Comparison of ENCODE assay signal across 14 cellular contexts in genomic region chr5:71596169-71596568, GRCh38. TPM values are rescaled to one million over a fixed set of nuclear protein-coding genes. Genes with fewer than 3 reads are reported as not detected.
DNase-seq lines count a peak whose midpoint lies in the region; ATAC-seq and TF ChIP-seq lines count a peak whose summit lies in the region.
"Had no signal": no experiment of that assay in that cellular context is flagged by ENCODE, and none has a peak within 500 bp of the region (broad histone marks: within the 10 kb centered on the region; RNA-seq: fewer than 3 reads in every experiment).

No MANE protein-coding gene starts in this region.

- H2BK120ac ChIP-seq in IMR-90 (ENCODE audit: low read depth, low read length) (no peak overlapping the region), H9 (ENCODE audit: low read depth, low read length, poor library complexity, severe bottlenecking) (no peak overlapping the region)

- H3K36me3 ChIP-seq in IMR-90 (ENCODE audit: control insufficient read depth, insufficient read depth, low read length) (peaks cover 9% of the 10 kb centered on the region), body of pancreas (replicated peaks in 1 of 2; ENCODE audit: insufficient read depth in 1 of 2, low read depth in 2 of 2) (peaks cover 5 to 13% of the 10 kb centered on the region in 2 donors)

- H3K4ac ChIP-seq in IMR-90 (ENCODE audit: low read depth, low read length), result no peak overlapping the region
- H3K4ac ChIP-seq in H9 (ENCODE audit: low read depth, low read length), result no peak overlapping the region

- H2BK15ac ChIP-seq in IMR-90 (ENCODE audit: low read depth, low read length) (no peak overlapping the region), H9 (ENCODE audit: low read depth, low read length) (no peak overlapping the region)

- peaks cover 3% of the 10 kb centered on the region; the same call in 1 of the 2 replicates for H3K79me2 ChIP-seq in H9 (ENCODE audit: insufficient read depth, low read length)

- H3K9me3 ChIP-seq in IMR-90 (ENCODE audit: control insufficient read depth, insufficient read depth, low read length) (no peaks in the 10 kb centered on the region), body of pancreas (no peaks in the 10 kb centered on the region), H9 (ENCODE audit: control insufficient read depth, low read depth, low read length) (no peaks in the 10 kb centered on the region)
- H3K9me3 ChIP-seq: BLaER1 treated with 17β-estradiol and CSF1 and Interleukin-3, amounts not matched to agents 10 nM and 100 nM had no signal

- in situ Hi-C loops in IMR-90 (cut with MboI; ENCODE audit: low sequenced_read_pairs), result loop anchor here (25.0 kb wide), 1 partner anchor 716 kb away; the partner anchor contains the start of genes MRPS27 and PTCD2

- H3K36me3 Mint-ChIP-seq in activated T-cell treated with anti-CD3 and anti-CD28 coated beads, Interleukin-2, amount 50 U/mL, for 72 hours (ENCODE audit: insufficient read depth in 2 of 2), result peaks cover 4 to 21% of the 10 kb centered on the region in 2 donors
- H3K36me3 Mint-ChIP-seq in naive thymus-derived CD8-positive, alpha-beta T cell, result peaks cover 9 to 69% (median 19%) of the 10 kb centered on the region in 3 donors
- peaks cover 21 to 46% (median 44%) of the 10 kb centered on the region in 3 experiments; a peak in 6 of 7 replicates for H3K36me3 Mint-ChIP-seq in H9 (ENCODE audit: insufficient read depth in 1 of 3, low read depth in 3 of 3)

- H3K27ac ChIP-seq in IMR-90 (ENCODE audit: insufficient read depth, low read length), result no peak overlapping the region
- H3K27ac ChIP-seq in body of pancreas, result peak overlapping the region in 1 of 4 donors; percentile 39
- H3K27ac ChIP-seq in H9 (ENCODE audit: insufficient read length, low read depth, low read length), result no peak overlapping the region
- H3K27ac ChIP-seq: BLaER1 treated with 17β-estradiol and CSF1 and Interleukin-3, amounts not matched to agents 10 nM and 100 nM had no signal

- H3K14ac ChIP-seq in IMR-90 (replicated peaks; ENCODE audit: low read depth, low read length) (no peak overlapping the region), H9 (ENCODE audit: insufficient read depth, low read length) (no peak overlapping the region)

- H3K23me2 ChIP-seq in H9 (ENCODE audit: insufficient read length, low read depth, low read length, poor library complexity, severe bottlenecking), result no peaks in the 10 kb centered on the region

- no peak overlapping the region for H3K4me2 ChIP-seq in IMR-90 (ENCODE audit: low read depth, low read length)
- no peak overlapping the region for H3K4me2 ChIP-seq in H9 (ENCODE audit: insufficient read depth, insufficient read length, low read length)
- H3K4me2 ChIP-seq: BLaER1 treated with 17β-estradiol and CSF1 and Interleukin-3, amounts not matched to agents 10 nM and 100 nM had no signal

- H2AFZ ChIP-seq in IMR-90 (replicated peaks; ENCODE audit: low read length, poor library complexity) (no peak overlapping the region), H9 (ENCODE audit: low read length) (no peak overlapping the region)

- intact Hi-C loops in IMR-90 (cut with micrococcal nuclease), result no loop called here
- intact Hi-C loops in body of pancreas (cut with DNase I), result no loop called here

- H4K20me1 ChIP-seq in IMR-90 (ENCODE audit: insufficient read depth, low read length) (peaks cover 7% of the 10 kb centered on the region), H9 (ENCODE audit: control insufficient read depth, insufficient read depth, insufficient read length) (no peaks in the 10 kb centered on the region)
- H4K20me1 ChIP-seq: BLaER1 treated with 17β-estradiol and CSF1 and Interleukin-3, amounts not matched to agents 10 nM and 100 nM had no signal

- WGBS in IMR-90 (ENCODE audit: extremely low coverage in 2 of 2, insufficient read length in 1 of 2), 2 experiments, result no CpG with 5 or more reads among the region's 4 CpGs
- 70 to 80% methylated on average over 4 of the region's 4 CpGs for WGBS in body of pancreas, 2 donors
- WGBS in H9 (ENCODE audit: extremely low coverage, insufficient read length, low lambda C conversion rate), result no CpG with 5 or more reads among the region's 4 CpGs

- CTCF ChIA-PET in IMR-90 (lab: Yijun Ruan, JAX), result no interaction called here

- H2BK12ac ChIP-seq in H9 (ENCODE audit: insufficient read length, low read depth, low read length), result no peak overlapping the region

- H3K4me3 ChIP-seq in IMR-90 (ENCODE audit: insufficient read depth, low read depth, low read length) (no peak overlapping the region), body of pancreas (no peak overlapping the region)
- H3K4me3 ChIP-seq: BLaER1 treated with 17β-estradiol and CSF1 and Interleukin-3, amounts not matched to agents 10 nM and 100 nM had no signal

- no peak overlapping the region for H3K56ac ChIP-seq in IMR-90 (ENCODE audit: extremely low read depth, insufficient read depth, low read length)
- no peak overlapping the region for H3K56ac ChIP-seq in H9 (ENCODE audit: insufficient read length, low read depth, low read length)

- peaks cover 19% of the 10 kb centered on the region for H3K4me1 Mint-ChIP-seq in activated T-cell treated with anti-CD3 and anti-CD28 coated beads, Interleukin-2, amount 50 U/mL, for 72 hours (ENCODE audit: low read depth)
- H3K4me1 Mint-ChIP-seq in naive thymus-derived CD8-positive, alpha-beta T cell, result peaks cover under 1 to 18% (median 14%) of the 10 kb centered on the region in 4 donors
- H3K4me1 Mint-ChIP-seq in H9, result no peaks in the 10 kb centered on the region

- POLR2A ChIA-PET in IMR-90 (lab: Charles Lee; ENCODE audit: unreplicated experiment), result no interaction called here
- POLR2A ChIA-PET in naive thymus-derived CD8-positive, alpha-beta T cell (lab: Charles Lee), result no interaction called here

- no peaks in the 10 kb centered on the region for H3K27me3 Mint-ChIP-seq in activated T-cell treated with anti-CD3 and anti-CD28 coated beads, Interleukin-2, amount 50 U/mL, for 72 hours (ENCODE audit: low read depth)
- H3K27me3 Mint-ChIP-seq in naive thymus-derived CD8-positive, alpha-beta T cell, result no peaks in the 10 kb centered on the region
- no peaks in the 10 kb centered on the region for H3K27me3 Mint-ChIP-seq in H9 (ENCODE audit: low read depth)
- H3K27me3 Mint-ChIP-seq: CD4-positive, CD25-positive, alpha-beta regulatory T cell had no signal

- H3K79me1 ChIP-seq in IMR-90 (ENCODE audit: low read depth in 1 of 2, low read length in 2 of 2) (peaks cover 0 to 7% of the 10 kb centered on the region in 2 experiments; a peak in 2 of 4 replicates), H9 (ENCODE audit: insufficient read depth, low read depth, low read length, poor library complexity, severe bottlenecking) (no peaks in the 10 kb centered on the region)

- TF ChIP-seq RAD21 in IMR-90 (IDR thresholded peaks at IDR 0.05; ENCODE audit: low read length), result no peak

- H4K8ac ChIP-seq in IMR-90 (ENCODE audit: low read depth in 2 of 2, low read length in 2 of 2), result no peak overlapping the region
- H4K8ac ChIP-seq in H9 (replicated peaks; ENCODE audit: insufficient read length, low read depth, low read length), result no peak overlapping the region

- no peak for ATAC-seq in activated T-cell treated with anti-CD3 and anti-CD28 coated beads, Interleukin-2, amount 50 U/mL, for 72 hours (replicated peaks in 1 of 2)
- ATAC-seq in IMR-90 (ENCODE audit: low read depth) (no peak), body of pancreas (peak; percentile 35), HG03439 (IDR thresholded peaks at IDR 0.05; ENCODE audit: unreplicated experiment) (no peak)
- no peak for ATAC-seq in naive thymus-derived CD8-positive, alpha-beta T cell
- ATAC-seq: HepG2 had no signal

- no peak overlapping the region for H3K9ac ChIP-seq in IMR-90 (ENCODE audit: low read depth, low read length)
- H3K9ac ChIP-seq in H9 (ENCODE audit: extremely low read depth, insufficient read length, low read length), result no peak overlapping the region
- H3K9ac ChIP-seq: BLaER1 treated with 17β-estradiol and CSF1 and Interleukin-3, amounts not matched to agents 10 nM and 100 nM had no signal

- H4K91ac ChIP-seq in IMR-90 (ENCODE audit: insufficient read depth, low read depth, low read length) (no peak overlapping the region), H9 (ENCODE audit: insufficient read length, low read depth, low read length) (no peak overlapping the region)

- H4K5ac ChIP-seq in IMR-90 (ENCODE audit: low read depth, low read length) (no peak overlapping the region), H9 (ENCODE audit: insufficient read length, low read depth, low read length) (no peak overlapping the region)

- H3K27ac Mint-ChIP-seq in activated T-cell treated with anti-CD3 and anti-CD28 coated beads, Interleukin-2, amount 50 U/mL, for 72 hours, result peak overlapping the region; percentile 56
- H3K27ac Mint-ChIP-seq in naive thymus-derived CD8-positive, alpha-beta T cell, result peak overlapping the region in 2 of 10 donors; percentile 8
- no peak overlapping the region for H3K27ac Mint-ChIP-seq in H9

- TF ChIP-seq POLR2A in IMR-90 (IDR thresholded peaks at IDR 0.05; ENCODE audit: low read depth, low read length), result no peak
- no peak for TF ChIP-seq POLR2A in body of pancreas (IDR thresholded peaks at IDR 0.05)

- no peak for DNase-seq in activated T-cell treated with anti-CD3 and anti-CD28 coated beads, Interleukin-2, amount 50 U/mL, for 72 hours
- no peak for DNase-seq in activated T-cell treated with anti-CD3 and anti-CD28 coated beads, Interleukin-2, amount 50 U/mL, for 48 hours
- DNase-seq in IMR-90, result peak; percentile 8
- DNase-seq in body of pancreas, result no peak
- DNase-seq in iris pigment epithelial cell (ENCODE audit: low read depth), result peak; percentile 41
- DNase-seq in naive thymus-derived CD8-positive, alpha-beta T cell, result no peak
- no peak for DNase-seq in H9
- DNase-seq: 8988T; Calu3; CD4-positive, CD25-positive, alpha-beta regulatory T cell; DMS 273 treated with DMSO at 0.1 percent for 48 hours had no signal

- peaks cover 19% of the 10 kb centered on the region for H3K9me1 ChIP-seq in IMR-90 (ENCODE audit: insufficient read depth, low read length)

- H2AK5ac ChIP-seq in IMR-90 (ENCODE audit: low read depth, low read length) (no peak overlapping the region), H9 (ENCODE audit: insufficient read length, low read length) (no peak overlapping the region)

- peaks cover 6% of the 10 kb centered on the region for H3K4me1 ChIP-seq in IMR-90 (ENCODE audit: control insufficient read depth, insufficient read depth, low read length)
- peaks cover 6% of the 10 kb centered on the region for H3K4me1 ChIP-seq in body of pancreas
- no peaks in the 10 kb centered on the region for H3K4me1 ChIP-seq in H9 (ENCODE audit: insufficient read depth, low read length)

- H3K27me3 ChIP-seq in IMR-90 (ENCODE audit: control insufficient read depth, insufficient read depth, low read length), result no peaks in the 10 kb centered on the region
- H3K27me3 ChIP-seq in body of pancreas, result no peaks in the 10 kb centered on the region
- no peaks in the 10 kb centered on the region for H3K27me3 ChIP-seq in H9 (ENCODE audit: insufficient read depth, low read length)
- H3K27me3 ChIP-seq: BLaER1 treated with 17β-estradiol and CSF1 and Interleukin-3, amounts not matched to agents 10 nM and 100 nM had no signal

- H3K18ac ChIP-seq in IMR-90 (ENCODE audit: low read depth, low read length), result no peak overlapping the region
- no peak overlapping the region for H3K18ac ChIP-seq in H9 (ENCODE audit: insufficient read length, low read depth, low read length)

- H2BK5ac ChIP-seq in IMR-90 (ENCODE audit: low read depth, low read length, poor library complexity, severe bottlenecking), result no peak overlapping the region
- H2BK5ac ChIP-seq in H9 (ENCODE audit: insufficient read length, low read length), result no peak overlapping the region

- H3K23ac ChIP-seq in IMR-90 (ENCODE audit: low read depth, low read length) (no peak overlapping the region), H9 (ENCODE audit: insufficient read length, low read depth, low read length) (no peak overlapping the region)

- TF ChIP-seq CTCF in IMR-90 (conservative IDR thresholded peaks at IDR 0.05; ENCODE audit: low read depth, low read length), result no peak
- no peak for TF ChIP-seq CTCF in body of pancreas (IDR thresholded peaks at IDR 0.05)
- TF ChIP-seq CTCF in H9 (conservative IDR thresholded peaks at IDR 0.05), result no peak

- H3T11ph ChIP-seq in H9 (ENCODE audit: low read length), result no peak overlapping the region

- no TSS peak for BruUV-seq in IMR-90 (replicated peaks; lab: Mats Ljungman, UMichigan)

- H2BK20ac ChIP-seq in IMR-90 (ENCODE audit: low read depth, low read length) (no peak overlapping the region), H9 (ENCODE audit: low read depth, low read length, poor library complexity, severe bottlenecking) (no peak overlapping the region)

- H3K4me3 Mint-ChIP-seq in activated T-cell treated with anti-CD3 and anti-CD28 coated beads, Interleukin-2, amount 50 U/mL, for 72 hours, result no peak overlapping the region
- H3K4me3 Mint-ChIP-seq in naive thymus-derived CD8-positive, alpha-beta T cell, result no peak overlapping the region
- H3K4me3 Mint-ChIP-seq in H9, result no peak overlapping the region
- H3K4me3 Mint-ChIP-seq: CD4-positive, CD25-positive, alpha-beta regulatory T cell had no signal

- no peaks in the 10 kb centered on the region for H3K9me3 Mint-ChIP-seq in activated T-cell treated with anti-CD3 and anti-CD28 coated beads, Interleukin-2, amount 50 U/mL, for 72 hours
- no peaks in the 10 kb centered on the region for H3K9me3 Mint-ChIP-seq in naive thymus-derived CD8-positive, alpha-beta T cell
- no peaks in the 10 kb centered on the region for H3K9me3 Mint-ChIP-seq in H9
- H3K9me3 Mint-ChIP-seq: CD4-positive, CD25-positive, alpha-beta regulatory T cell had no signal

- dilution Hi-C loops in IMR-90 (cut with HindIII; ENCODE audit: low sequenced_read_pairs, unreplicated experiment), result no loop called here

- no peak overlapping the region for H2AK9ac ChIP-seq in IMR-90 (replicated peaks; ENCODE audit: low read depth, low read length, poor library complexity)

RNA-seq across cellular contexts. Expression of gene MCCC2, which starts 9.0 kb away (rescaled TPM):
- 10 to 100 TPM; 49.6 to 51.3 TPM for total RNA-seq in activated T-cell treated with anti-CD3 and anti-CD28 coated beads, Interleukin-2, amount 50 U/mL, for 72 hours
- 14.2 and 22.0 TPM in 2 replicates for total RNA-seq in IMR-90 (2012; rRNA removed)
- 14.5 and 18.0 TPM in 2 replicates for polyA plus RNA-seq in IMR-90 (2012; rRNA removed)
- 7.3 and 10.5 TPM in 2 replicates for polyA plus RNA-seq in IMR-90 (2012; cell fraction: cytosol; rRNA removed)
- 7.0 and 19.3 TPM in 2 replicates for polyA plus RNA-seq in IMR-90 (2012; cell fraction: nucleus; rRNA removed; ENCODE audit: low replicate concordance)
- 10 to 100 TPM; 22.8 to 31.0 TPM for total RNA-seq in body of pancreas
- total RNA-seq in naive thymus-derived CD8-positive, alpha-beta T cell, result 10 to 100 TPM; 40.6 to 44.1 TPM
- 10 to 100 TPM; 22.4 to 28.9 (median 25.5) TPM for polyA plus RNA-seq in naive thymus-derived CD8-positive, alpha-beta T cell
- total RNA-seq in H9 (2021), result 62.7 and 64.2 TPM in 2 replicates

Comparison
In these comparisons a context has a peak if more than half of its experiments do, and no peak if none do; other contexts are left out.
1. DNase-seq: peak in IMR-90 (single experiment) and iris pigment epithelial cell (single experiment); none in activated T-cell treated with anti-CD3 and anti-CD28 coated beads, Interleukin-2, amount 50 U/mL, for 72 hours (0 of 2), activated T-cell treated with anti-CD3 and anti-CD28 coated beads, Interleukin-2, amount 50 U/mL, for 48 hours (0 of 2), body of pancreas (0 of 4), naive thymus-derived CD8-positive, alpha-beta T cell (0 of 10) and H9 (single experiment).